In genomic region chr5:72231989-72232703, GRCh38 we compare ENCODE assay signal across 14 cellular contexts.
DNase-seq lines count a peak whose midpoint lies in the region; ATAC-seq and TF ChIP-seq lines count a peak whose summit lies in the region.
"Had no signal": no experiment of that assay in that cellular context is flagged by ENCODE, and none has a peak within 500 bp of the region (broad histone marks: within the 10 kb centered on the region; RNA-seq: fewer than 3 reads in every experiment).

No MANE protein-coding gene starts in this region.

- no peak overlapping the region for H3K27ac ChIP-seq in CD4-positive, CD25-positive, alpha-beta regulatory T cell (ENCODE audit: insufficient read depth, low read length, poor library complexity, severe bottlenecking)
- H3K27ac ChIP-seq in PC-9 = peak overlapping the region; percentile 99
- H3K27ac ChIP-seq in RWPE1 = no peak overlapping the region
- no peak overlapping the region for H3K27ac ChIP-seq in endodermal cell (ENCODE audit: low read depth, low read length)

- intact Hi-C loops in PC-9 (cut with micrococcal nuclease; ENCODE audit: unreplicated experiment) = no loop called here

- CTCF ChIA-PET in PC-9 (lab: Charles Lee) (interaction anchor here (0.6 kb wide), 1 partner anchor 23 kb away, joined by 4 read pairs; no protein-coding TSS in a partner anchor), RWPE1 (lab: Yijun Ruan, JAX) (interaction anchor here (0.6 kb wide), 1 partner anchor 87 kb away, joined by 3 read pairs; no protein-coding TSS in a partner anchor)

- TF ChIP-seq CTCF in GM20000 (IDR thresholded peaks at IDR 0.05; ENCODE audit: extremely low read depth, missing control alignments) = no peak
- TF ChIP-seq CTCF in PC-9 (conservative IDR thresholded peaks at IDR 0.05) = no peak
- no peak for TF ChIP-seq CTCF in RWPE1 (conservative IDR thresholded peaks at IDR 0.05; ENCODE audit: low read depth)
- no peak for TF ChIP-seq CTCF in endodermal cell (conservative IDR thresholded peaks at IDR 0.05)

- H3K27me3 ChIP-seq in CD4-positive, CD25-positive, alpha-beta regulatory T cell (ENCODE audit: control insufficient read depth, insufficient read depth, low read length) = no peaks in the 10 kb centered on the region
- H3K27me3 ChIP-seq in PC-9 (ENCODE audit: insufficient read depth, low read depth) = no peaks in the 10 kb centered on the region
- no peaks in the 10 kb centered on the region for H3K27me3 ChIP-seq in endodermal cell (ENCODE audit: control insufficient read depth, insufficient read depth, low read length, poor library complexity, severe bottlenecking)

- DNase-seq in CD4-positive, CD25-positive, alpha-beta regulatory T cell = peak in 2 of 3 donors; percentile 60 to 77
- DNase-seq in GM20000 (ENCODE audit: low spot score) (peak; percentile 15), PC-9 (peak; percentile 25 to 43), erythroblast (lab: John Stamatoyannopoulos, UW) (peak; percentile 62 to 73), RWPE1 (ENCODE audit: low spot score) (no peak), NCI-H1417 treated with DMSO at 0.1 percent for 48 hours (lab: John Stamatoyannopoulos, UW) (no peak), A172 (ENCODE audit: low spot score) (no peak), endodermal cell (no peak)
- DNase-seq: cortex of kidney; hypothalamus; stimulated activated CD4-positive, alpha-beta T cell treated with anti-CD3 and anti-CD28 coated beads, Interleukin-4, amount 100 ng/mL, for 1 hour had no signal

- H3K4me2 ChIP-seq in PC-9 = peak overlapping the region; percentile 11

- POLR2A ChIA-PET in PC-9 (lab: Charles Lee; ENCODE audit: unreplicated experiment) = interaction anchor here (0.7 kb wide), 2 partner anchors 166 to 340 kb away, joined by 3 to 4 read pairs; no protein-coding TSS in a partner anchor
- POLR2A ChIA-PET in RWPE1 (lab: Yijun Ruan, JAX; ENCODE audit: low non-redundant PET) = no interaction called here

- peak overlapping the region; percentile 1 to 76 (median 44) for H3K4me3 Mint-ChIP-seq in CD4-positive, CD25-positive, alpha-beta regulatory T cell
- H3K4me3 Mint-ChIP-seq in endodermal cell = no peak overlapping the region
- H3K4me3 Mint-ChIP-seq: nephron had no signal

- WGBS in endodermal cell (ENCODE audit: insufficient coverage in 1 of 2, insufficient read length in 1 of 2), 2 experiments = 90 to 94% methylated on average over 4 to 6 of the region's 6 CpGs

- H3K9me3 ChIP-seq in CD4-positive, CD25-positive, alpha-beta regulatory T cell (ENCODE audit: control insufficient read depth in 2 of 2, low read length in 2 of 2) = no peaks in the 10 kb centered on the region
- H3K9me3 ChIP-seq in PC-9 (ENCODE audit: insufficient read depth, low read depth) (no peaks in the 10 kb centered on the region), endodermal cell (ENCODE audit: control insufficient read depth, low read length) (no peaks in the 10 kb centered on the region)
- H3K9me3 ChIP-seq: thoracic aorta had no signal

- peaks cover 27% of the 10 kb centered on the region for H3F3A ChIP-seq in PC-9 (ENCODE audit: insufficient read depth, low read depth)

- peaks cover 15% of the 10 kb centered on the region for H3K36me3 ChIP-seq in CD4-positive, CD25-positive, alpha-beta regulatory T cell (ENCODE audit: control insufficient read depth, insufficient read depth, low read length)
- peaks cover 42% of the 10 kb centered on the region; the same call in 1 of the 2 replicates for H3K36me3 ChIP-seq in PC-9 (ENCODE audit: low read depth)
- peaks cover 49% of the 10 kb centered on the region for H3K36me3 ChIP-seq in endodermal cell (ENCODE audit: control insufficient read depth, insufficient read depth, low read length)
- H3K36me3 ChIP-seq: thoracic aorta had no signal

- H3K4me1 ChIP-seq in CD4-positive, CD25-positive, alpha-beta regulatory T cell (ENCODE audit: control insufficient read depth, insufficient read depth, low read length, poor library complexity, severe bottlenecking) = peaks cover 18% of the 10 kb centered on the region
- H3K4me1 ChIP-seq in PC-9 (replicated peaks; ENCODE audit: insufficient read depth) (peaks cover 52% of the 10 kb centered on the region), endodermal cell (ENCODE audit: control insufficient read depth, insufficient read depth, low read length) (no peaks in the 10 kb centered on the region)

- peaks cover 8% of the 10 kb centered on the region; the same call in 1 of the 2 replicates for H3K79me2 ChIP-seq in PC-9 (ENCODE audit: low read depth)

- TF ChIP-seq POLR2A in erythroblast (IDR thresholded peaks at IDR 0.05; ENCODE audit: low read length) = no peak

- no peaks in the 10 kb centered on the region for H3K9me3 Mint-ChIP-seq in CD4-positive, CD25-positive, alpha-beta regulatory T cell
- no peaks in the 10 kb centered on the region for H3K9me3 Mint-ChIP-seq in endodermal cell
- H3K9me3 Mint-ChIP-seq: nephron had no signal

- ATAC-seq in CD4-positive, CD25-positive, alpha-beta regulatory T cell (ENCODE audit: low read depth in 2 of 2) = peak; percentile 29 to 49
- ATAC-seq: Panc1 had no signal

- BruUV-seq in PC-9 (replicated peaks; lab: Mats Ljungman, UMichigan) = no TSS peak

- H3K4me3 ChIP-seq in CD4-positive, CD25-positive, alpha-beta regulatory T cell (ENCODE audit: low read depth, low read length) = peak overlapping the region; percentile 77
- H3K4me3 ChIP-seq in PC-9 (no peak overlapping the region), endodermal cell (ENCODE audit: low read length) (no peak overlapping the region)
- H3K4me3 ChIP-seq: thoracic aorta had no signal

- peaks cover 25 to 49% (median 42%) of the 10 kb centered on the region in 4 donors for H3K4me1 Mint-ChIP-seq in CD4-positive, CD25-positive, alpha-beta regulatory T cell
- H3K4me1 Mint-ChIP-seq in endodermal cell = peaks cover 3% of the 10 kb centered on the region

- H4K20me1 ChIP-seq in PC-9 (ENCODE audit: insufficient read depth) = no peaks in the 10 kb centered on the region

- peaks cover 24% of the 10 kb centered on the region for H3K36me3 Mint-ChIP-seq in CD4-positive, CD25-positive, alpha-beta regulatory T cell
- H3K36me3 Mint-ChIP-seq in endodermal cell (ENCODE audit: low read depth) = peaks cover 8% of the 10 kb centered on the region

- H3K27me3 Mint-ChIP-seq in CD4-positive, CD25-positive, alpha-beta regulatory T cell = no peaks in the 10 kb centered on the region
- no peaks in the 10 kb centered on the region for H3K27me3 Mint-ChIP-seq in endodermal cell (ENCODE audit: insufficient read depth)

- no peak overlapping the region for H2AFZ ChIP-seq in PC-9

- H3K9me2 ChIP-seq in PC-9 (ENCODE audit: insufficient read depth) = no peaks in the 10 kb centered on the region

- H3K9ac ChIP-seq in endodermal cell (ENCODE audit: extremely low read depth, low read length, poor library complexity, severe bottlenecking) = no peak overlapping the region

- H3K27ac Mint-ChIP-seq in CD4-positive, CD25-positive, alpha-beta regulatory T cell = peak overlapping the region in 1 of 3 donors; percentile 7
- no peak overlapping the region for H3K27ac Mint-ChIP-seq in endodermal cell

Comparison
In these comparisons a context has a peak if more than half of its experiments do, and no peak if none do; other contexts are left out.
1. DNase-seq: peak in CD4-positive, CD25-positive, alpha-beta regulatory T cell (2 of 3), GM20000 (single experiment), PC-9 (2 of 2) and erythroblast (2 of 2); none in RWPE1 (single experiment), NCI-H1417 treated with DMSO at 0.1 percent for 48 hours (single experiment), A172 (single experiment) and endodermal cell (single experiment).